In the genomic region with DNA sequence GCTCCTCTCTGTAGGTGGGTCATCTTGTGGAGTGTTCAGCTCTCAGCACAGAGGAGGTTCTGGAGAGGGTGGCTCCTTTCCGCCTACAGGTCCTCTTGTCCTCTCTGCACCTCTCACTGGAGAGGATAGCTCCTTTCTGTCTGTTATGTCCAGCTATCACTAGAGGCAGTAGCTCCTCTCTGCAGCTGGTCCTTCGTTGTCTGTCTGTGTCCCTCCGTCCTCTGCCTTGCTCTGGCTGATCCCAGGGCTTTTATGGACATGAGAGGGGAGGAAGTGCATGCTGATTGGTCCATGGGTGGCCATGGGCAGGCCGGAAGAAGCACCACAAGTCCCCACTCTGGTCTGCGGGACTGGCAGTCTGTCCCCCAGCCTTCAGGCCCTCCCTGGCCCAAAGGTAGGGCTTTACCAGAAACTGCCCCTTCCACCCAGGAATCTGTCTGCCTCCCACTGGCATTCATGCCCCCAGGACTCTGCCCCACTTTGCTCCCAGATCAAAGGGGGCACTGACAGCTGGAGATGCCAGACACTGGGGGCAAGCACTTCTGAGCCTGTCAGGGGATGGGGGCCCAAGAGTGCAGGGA, we compare ENCODE assay signal across 14 cellular contexts. TPM values are rescaled to one million over a fixed set of nuclear protein-coding genes. Genes with fewer than 3 reads are reported as not detected.
DNase-seq lines count a peak whose midpoint lies in the region; ATAC-seq, FAIRE-seq and TF ChIP-seq lines count a peak whose summit lies in the region.
"Had no signal": no experiment of that assay in that cellular context is flagged by ENCODE, and none has a peak within 500 bp of the region (broad histone marks: within the 10 kb centered on the region; RNA-seq: fewer than 3 reads in every experiment).

No MANE protein-coding gene starts in this region.

- no peaks in the 10 kb centered on the region for H3K9me3 ChIP-seq in K562 (replicated peaks; ENCODE audit: control insufficient read depth, insufficient read depth, low read depth, low read length)
- no peaks in the 10 kb centered on the region for H3K9me3 ChIP-seq in tibial nerve
- H3K9me3 ChIP-seq in small intestine (ENCODE audit: control insufficient read depth, low read depth), result no peaks in the 10 kb centered on the region

- no peak overlapping the region for H3K4me2 ChIP-seq in K562 (ENCODE audit: insufficient read depth, low read length)
- H3K4me2 ChIP-seq: KMS-11 had no signal

- no peak overlapping the region; a peak in 1 of 4 replicates for H3K9ac ChIP-seq in K562 (ENCODE audit: insufficient read depth in 1 of 2, low read depth in 2 of 2, low read length in 2 of 2)
- H3K9ac ChIP-seq: KMS-11 had no signal

- TF ChIP-seq POLR2A in K562 (conservative IDR thresholded peaks at IDR 0.05), result no peak
- TF ChIP-seq POLR2A in tibial nerve (IDR thresholded peaks at IDR 0.05), result no peak

- CTCF ChIA-PET in K562 (lab: Yijun Ruan, JAX; ENCODE audit: low intra/inter-chr PET ratio), result no interaction called here
- CTCF ChIA-PET in activated naive CD4-positive, alpha-beta T cell treated with anti-CD3 and anti-CD28 coated beads for 36 hours (lab: Charles Lee), result no interaction called here

- WGBS in K562 (ENCODE audit: insufficient coverage, low coverage, missing lambda C conversion rate), result 3% methylated on average over 5 of the region's 5 CpGs
- 67 to 72% methylated on average over 5 of the region's 5 CpGs for WGBS in tibial nerve, 2 donors
- WGBS in small intestine, 3 donors, result 53 to 68% (median 68%) methylated on average over 5 of the region's 5 CpGs

- no peak for TF ChIP-seq EP300 in K562 (IDR thresholded peaks at IDR 0.05; ENCODE audit: low read length)
- TF ChIP-seq EP300 in tibial nerve (IDR thresholded peaks at IDR 0.05), result no peak

- TF ChIP-seq RAD21 in K562 (CRISPR knock-in tag; conservative IDR thresholded peaks at IDR 0.05 in 1 of 2, IDR thresholded peaks at IDR 0.05 in 1 of 2), result no peak

- no peak overlapping the region for H3K4me3 ChIP-seq in K562
- H3K4me3 ChIP-seq in tibial nerve, result no peak overlapping the region
- no peak overlapping the region for H3K4me3 ChIP-seq in small intestine (ENCODE audit: low read depth in 1 of 2, low read length in 2 of 2)

- no peaks in the 10 kb centered on the region for H4K20me1 ChIP-seq in K562 (replicated peaks; ENCODE audit: control insufficient read depth, insufficient read depth, low read length)

- H2AFZ ChIP-seq in K562 (ENCODE audit: low read depth, low read length), result peak overlapping the region; percentile 53

- POLR2A ChIA-PET in K562 (lab: Yijun Ruan, JAX), result no interaction called here

- no peak overlapping the region for H3K27ac Mint-ChIP-seq in activated naive CD4-positive, alpha-beta T cell treated with anti-CD3 and anti-CD28 coated beads for 36 hours

- no peaks in the 10 kb centered on the region for H3K36me3 Mint-ChIP-seq in activated naive CD4-positive, alpha-beta T cell treated with anti-CD3 and anti-CD28 coated beads for 36 hours (ENCODE audit: low read depth)

- no peaks in the 10 kb centered on the region for H3K9me3 Mint-ChIP-seq in activated naive CD4-positive, alpha-beta T cell treated with anti-CD3 and anti-CD28 coated beads for 36 hours

- no peak; the same call in 2 of the 3 replicates for ATAC-seq in K562

- H3K9me1 ChIP-seq in K562 (ENCODE audit: control insufficient read depth, insufficient read depth, low read length), result no peaks in the 10 kb centered on the region

- in situ Hi-C loops in K562 (cut with MboI), result no loop called here

- TF ChIP-seq CTCF in K562 (IDR thresholded peaks at IDR 0.05 in 2 of 3, conservative IDR thresholded peaks at IDR 0.05 in 1 of 3; ENCODE audit: insufficient read depth in 2 of 3, low read depth in 1 of 3, low read length in 3 of 3) (no peak), tibial nerve (IDR thresholded peaks at IDR 0.05) (no peak)

- BruUV-seq in K562 (replicated peaks; lab: Mats Ljungman, UMichigan), result no TSS peak

- no peaks in the 10 kb centered on the region for H3K79me2 ChIP-seq in K562 (ENCODE audit: control insufficient read depth, insufficient read depth, low read length)

- FAIRE-seq in K562 (lab: Jason Lieb, UNC) (no peak), small intestine (lab: Jason Lieb, UNC) (no peak)
- FAIRE-seq: RCC 7860 had no signal

- H3K4me3 Mint-ChIP-seq in activated naive CD4-positive, alpha-beta T cell treated with anti-CD3 and anti-CD28 coated beads for 36 hours, result no peak overlapping the region

- no peaks in the 10 kb centered on the region; a peak in 1 of 5 replicates for H3K27me3 ChIP-seq in K562 (ENCODE audit: control insufficient read depth in 2 of 2, insufficient read depth in 2 of 2, low read length in 2 of 2)
- H3K27me3 ChIP-seq in tibial nerve, result peaks cover 0 to 3% of the 10 kb centered on the region in 2 donors
- H3K27me3 ChIP-seq in small intestine (ENCODE audit: control insufficient read depth in 2 of 2, insufficient read depth in 2 of 2, low read length in 2 of 2), result peaks cover 2 to 4% of the 10 kb centered on the region in 2 donors

- peaks cover 0 to 7% of the 10 kb centered on the region in 2 experiments; a peak in 2 of 5 replicates for H3K4me1 ChIP-seq in K562 (replicated peaks in 1 of 2; ENCODE audit: control insufficient read depth in 2 of 2, insufficient read depth in 2 of 2, low read length in 2 of 2)
- H3K4me1 ChIP-seq in tibial nerve, result no peaks in the 10 kb centered on the region
- H3K4me1 ChIP-seq in small intestine (ENCODE audit: control insufficient read depth in 2 of 2, insufficient read depth in 1 of 2, low read depth in 1 of 2, low read length in 1 of 2), result no peaks in the 10 kb centered on the region

- DNase-seq in DMS53 (lab: John Stamatoyannopoulos, UW) (peak; percentile 94), HT1080 (ENCODE audit: low read depth) (peak; percentile 7), K562 (ENCODE audit: extremely low read depth in 1 of 4, low spot score in 3 of 4) (no peak), myocyte (ENCODE audit: low read depth) (peak; percentile 2), NCI-H2107 treated with DMSO at 0.1 percent for 48 hours (lab: John Stamatoyannopoulos, UW; ENCODE audit: unreplicated experiment) (no peak), tibial nerve (ENCODE audit: low spot score in 2 of 2) (no peak), small intestine (no peak)
- no peak for DNase-seq in activated naive CD4-positive, alpha-beta T cell treated with anti-CD3 and anti-CD28 coated beads for 36 hours
- DNase-seq: C1 segment of cervical spinal cord, DMS 273 treated with DMSO at 0.1 percent for 48 hours, NCI-H1092 treated with DMSO at 0.1 percent for 48 hours, NCI-H345 had no signal

- no peaks in the 10 kb centered on the region for H3K36me3 ChIP-seq in K562 (ENCODE audit: control insufficient read depth, insufficient read depth, low read length)
- no peaks in the 10 kb centered on the region for H3K36me3 ChIP-seq in tibial nerve
- no peaks in the 10 kb centered on the region for H3K36me3 ChIP-seq in small intestine (ENCODE audit: control insufficient read depth in 2 of 2, insufficient read depth in 2 of 2, low read length in 2 of 2)

- H3K27ac ChIP-seq in K562 (ENCODE audit: extremely low read depth, low read depth, low read length) (no peak overlapping the region), tibial nerve (no peak overlapping the region), small intestine (ENCODE audit: low read depth in 1 of 2, low read length in 1 of 2) (no peak overlapping the region)
- H3K27ac ChIP-seq: KMS-11 had no signal

- H3K27me3 Mint-ChIP-seq in activated naive CD4-positive, alpha-beta T cell treated with anti-CD3 and anti-CD28 coated beads for 36 hours (ENCODE audit: low read depth), result peaks cover 2% of the 10 kb centered on the region

- intact Hi-C loops in K562 (cut with micrococcal nuclease), result no loop called here
- intact Hi-C loops in activated naive CD4-positive, alpha-beta T cell treated with anti-CD3 and anti-CD28 coated beads for 36 hours (cut with micrococcal nuclease), result no loop called here

- H3K4me1 Mint-ChIP-seq in activated naive CD4-positive, alpha-beta T cell treated with anti-CD3 and anti-CD28 coated beads for 36 hours (ENCODE audit: low read depth), result no peaks in the 10 kb centered on the region

TF ChIP-seq in K562, 482 proteins besides CTCF, POLR2A, EP300 and RAD21 (continues in another document):
- TF ChIP-seq DMBX1 (CRISPR knock-in tag; IDR thresholded peaks at IDR 0.05; ENCODE audit: borderline replicate concordance), result no peak
- TF ChIP-seq DNMT1 (IDR thresholded peaks at IDR 0.05), result no peak
- TF ChIP-seq ZNF224 (CRISPR knock-in tag; IDR thresholded peaks at IDR 0.05), result no peak
- no peak for TF ChIP-seq HNRNPH1 (optimal IDR thresholded peaks at IDR 0.05; ENCODE audit: low read depth, low read length)
- no peak for TF ChIP-seq HDAC6 (IDR thresholded peaks at IDR 0.05; ENCODE audit: low read depth, low read length)
- TF ChIP-seq SNIP1 (IDR thresholded peaks at IDR 0.05; ENCODE audit: low read depth), result no peak

RNA-seq across cellular contexts. Expression of a gene that starts 38.6 kb away (rescaled TPM):
- total RNA-seq in HT1080 (2014; rRNA removed; shearing (Covaris generic)), result 0.19 TPM in 1 of 2 replicates, not detected in the other
- polyA plus RNA-seq in HT1080 (2015; cell fraction: cytosol; rRNA removed), result 0.10 and 0.43 TPM in 2 replicates
- 0.60 TPM in 1 of 2 replicates, not detected in the other for polyA plus RNA-seq in HT1080 (2015; cell fraction: nucleus; rRNA removed)
- total RNA-seq in K562 (2011; cell fraction: chromatin; rRNA removed; ENCODE audit: low replicate concordance), result not detected in 2 replicates
- not detected in 2 replicates for total RNA-seq in K562 (2011; cell fraction: nucleolus; rRNA removed)
- total RNA-seq in K562 (2011; cell fraction: nucleoplasm; rRNA removed), result not detected in 2 replicates
- total RNA-seq in K562 (2014; rRNA removed) (not detected in 2 replicates), K562 (2014; rRNA removed; fragmentation: Illumina TruSeq; extraction: Trizol) (not detected in 2 replicates), K562 (2015; rRNA removed; fragmentation: Illumina TruSeq; extraction: Trizol) (not detected in 2 replicates), K562 (2021) (not detected in 2 replicates), myocyte (not detected in 2 replicates), tibial nerve (under 1 TPM in 2 of 4 donors, not detected in 2; 0.42 to 0.90 TPM)
- polyA plus RNA-seq in K562 (2011; rRNA removed) (not detected in 2 replicates), K562 (2014; fragmentation: Illumina TruSeq; extraction: Trizol) (not detected in 2 replicates), K562 (2014; fragmentation: Nextera tagmentation; extraction: Ambion mirVana) (not detected), K562 (2014; rRNA removed) (not detected in 2 replicates), small intestine (1 to 10 TPM in 1 of 3 donors, not detected in 2; 4.4 TPM)
- not detected in 2 replicates for polyA plus RNA-seq in K562 (2011; cell fraction: cytosol; rRNA removed)
- polyA plus RNA-seq in K562 (2011; cell fraction: nucleus; rRNA removed), result not detected in 2 replicates
- not detected in 2 replicates for polyA plus RNA-seq in K562 (2012)
- not detected in 2 replicates for polyA minus RNA-seq in K562 (2011; rRNA and poly(A)+ RNA removed)
- not detected in 2 replicates for polyA minus RNA-seq in K562 (2011; cell fraction: cytosol; rRNA and poly(A)+ RNA removed)
- polyA minus RNA-seq in K562 (2011; cell fraction: nucleus; rRNA and poly(A)+ RNA removed), result not detected in 2 replicates
- polyA plus RNA-seq in myocyte (2012), result not detected
- total RNA-seq in activated naive CD4-positive, alpha-beta T cell treated with anti-CD3 and anti-CD28 coated beads for 36 hours, result 10 to 100 TPM; 12.1 to 12.5 TPM

Comparison
In these comparisons a context has a peak if more than half of its experiments do, and no peak if none do; other contexts are left out.
1. DNase-seq: peak in DMS53 (single experiment), HT1080 (single experiment) and myocyte (single experiment); none in K562 (0 of 4), NCI-H2107 treated with DMSO at 0.1 percent for 48 hours (single experiment), tibial nerve (0 of 2), small intestine (single experiment) and activated naive CD4-positive, alpha-beta T cell treated with anti-CD3 and anti-CD28 coated beads for 36 hours (single experiment).
2. RNA of a gene that starts 38.6 kb away (total RNA-seq): 12.1 to 12.5 TPM in activated naive CD4-positive, alpha-beta T cell treated with anti-CD3 and anti-CD28 coated beads for 36 hours; 0.42 to 0.90 TPM in tibial nerve, 0.19 TPM in HT1080, not detected in K562 and not detected in myocyte; every median in the first group is over 4 times any median in the second.